ENCODE assay signal across 29 cellular contexts in genomic region chr19:55435020-55435419, GRCh38. TPM values are rescaled to one million over a fixed set of nuclear protein-coding genes. Genes with fewer than 3 reads are reported as not detected.
"Had no signal": no experiment of that assay in that cellular context is flagged by ENCODE, and none has a peak within 500 bp of the region (broad histone marks: within the 10 kb centered on the region; RNA-seq: fewer than 3 reads in every experiment).

No MANE protein-coding gene starts in this region.

- ATAC-seq: effector memory CD8-positive, alpha-beta T cell; esophagus mucosa; naive thymus-derived CD8-positive, alpha-beta T cell; stimulated activated memory B cell treated with anti-CD40 and anti-IgM and Interleukin-4, amounts not matched to agents 10 μg/mL and 1 μg/mL and 100 μg/mL, for 72 hours; WTC11 had no signal

- H2AFZ ChIP-seq: neural progenitor cell had no signal

- H3K9me3 ChIP-seq: left ventricle myocardium inferior, sigmoid colon, stomach, suprapubic skin, tibial nerve, uterus had no signal

- H3K36me3 ChIP-seq: left ventricle myocardium inferior, neural progenitor cell, sigmoid colon, stomach, suprapubic skin, uterus had no signal

- H3K4me2 ChIP-seq: neural progenitor cell, smooth muscle cell had no signal

- H3K27ac ChIP-seq: left ventricle myocardium inferior, neural progenitor cell, sigmoid colon, stomach, suprapubic skin, tibial nerve, uterus had no signal

- H3K4me1 ChIP-seq: left ventricle myocardium inferior, neural progenitor cell, sigmoid colon, uterus had no signal

- DNase-seq: activated gamma-delta T cell treated with Interleukin-2 at 50 U/mL for 16 hours; activated T-cell treated with anti-CD3 and anti-CD28 coated beads, Interleukin-2, amount 50 U/mL, for 1 hour; anterior cingulate cortex; effector memory CD8-positive, alpha-beta T cell; foreskin melanocyte; glutamatergic neuron; hippocampal formation; left ventricle myocardium inferior; naive thymus-derived CD8-positive, alpha-beta T cell; sigmoid colon; stimulated activated CD4-positive, alpha-beta T cell treated with anti-CD3 and anti-CD28 coated beads, Interleukin-15, amount 100 ng/mL, for 24 hours; stomach; T-helper 9 cell; uterus had no signal

- H3K4me3 ChIP-seq: left ventricle myocardium inferior, neural progenitor cell, sigmoid colon, smooth muscle cell, stomach, suprapubic skin, tibial nerve, uterus had no signal

- H3K9ac ChIP-seq: neural progenitor cell had no signal

RNA-seq across cellular contexts. Expression of gene SHISA7, which starts 8.1 kb away (rescaled TPM):
- total RNA-seq: cardiac septum; endothelial cell of umbilical vein; esophagus mucosa; left ventricle myocardium inferior; lung microvascular endothelial cell; naive thymus-derived CD8-positive, alpha-beta T cell; osteoblast; posterior vena cava; renal cortical epithelial cell; smooth muscle cell; stomach; T-helper 1 cell treated with Interleukin-12 subunit alpha and Interleukin-12 subunit beta and Interleukin-4 antibody, amounts not matched to agents 30 ng/mL and 1 ng/mL, for 36 hours; uterus had no signal
- polyA plus RNA-seq: endothelial cell of umbilical vein; naive thymus-derived CD8-positive, alpha-beta T cell; smooth muscle cell; stomach had no signal

RNA-seq across cellular contexts. Expression of gene C19orf85, which starts 29.5 kb away (rescaled TPM):
- total RNA-seq: cardiac septum; endothelial cell of umbilical vein; esophagus mucosa; left ventricle myocardium inferior; lung microvascular endothelial cell; mesothelial cell of epicardium; naive thymus-derived CD8-positive, alpha-beta T cell; osteoblast; posterior vena cava; renal cortical epithelial cell; sigmoid colon; smooth muscle cell; stomach; suprapubic skin; T-helper 1 cell treated with Interleukin-12 subunit alpha and Interleukin-12 subunit beta and Interleukin-4 antibody, amounts not matched to agents 30 ng/mL and 1 ng/mL, for 36 hours; tibial nerve; uterus had no signal
- polyA plus RNA-seq: endothelial cell of umbilical vein; naive thymus-derived CD8-positive, alpha-beta T cell; smooth muscle cell had no signal
